ENCODE assay signal across 18 cellular contexts in the genomic region with DNA sequence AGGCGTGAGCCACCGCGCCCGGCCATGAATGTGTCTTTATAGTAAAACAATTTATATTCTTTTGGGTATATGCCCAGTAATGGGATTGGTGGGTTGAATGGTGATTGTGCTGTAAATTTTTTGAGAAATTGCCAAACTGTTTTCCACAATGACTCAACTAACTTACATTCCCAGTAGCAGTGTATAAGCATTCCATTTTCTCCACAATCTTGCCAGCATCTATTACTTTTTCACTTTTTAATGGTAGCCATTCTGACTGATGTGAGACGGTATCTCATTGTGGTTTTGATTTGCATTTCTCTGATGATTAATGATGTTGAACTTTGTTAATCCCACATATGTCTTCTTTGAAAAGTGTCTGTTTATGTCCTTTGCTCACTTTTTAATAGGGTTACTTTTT.
DNase-seq lines count a peak whose midpoint lies in the region.
"Had no signal": no experiment of that assay in that cellular context is flagged by ENCODE, and none has a peak within 500 bp of the region (broad histone marks: within the 10 kb centered on the region; RNA-seq: fewer than 3 reads in every experiment).

No MANE protein-coding gene starts in this region.

- H3K27ac ChIP-seq in epithelial cell of prostate, result no peak overlapping the region
- H3K27ac ChIP-seq: body of pancreas, neutrophil, SJCRH30, testis had no signal

- DNase-seq in GM04503 (ENCODE audit: low read depth) (peak; percentile 49), RPMI7951 (ENCODE audit: low read depth) (peak; percentile 86), epithelial cell of prostate (ENCODE audit: low read depth, low spot score) (peak; percentile 39), renal cortical epithelial cell (ENCODE audit: low read depth) (peak; percentile 51), GDM1 (lab: John Stamatoyannopoulos, UW) (no peak), NCI-H1092 treated with DMSO at 0.1 percent for 48 hours (lab: John Stamatoyannopoulos, UW) (no peak), hepatic stellate cell (ENCODE audit: low spot score) (no peak)
- DNase-seq: activated CD8-positive, alpha-beta T cell treated with anti-CD3 and anti-CD28 coated beads, Interleukin-2, amount 10 ng/mL, durations not matched to agents 7 days and 5 days; activated naive CD4-positive, alpha-beta T cell treated with Interleukin-2 at 50 U/mL for 16 hours; activated T-cell treated with anti-CD3 and anti-CD28 coated beads, Interleukin-2, amount 50 U/mL, for 24 hours; body of pancreas; glutamatergic neuron; NCI-H2171 treated with DMSO at 0.1 percent for 48 hours; NCI-H748 treated with DMSO at 0.1 percent for 48 hours; retina; SJCRH30; testis had no signal

Comparison
In these comparisons a context has a peak if more than half of its experiments do, and no peak if none do; other contexts are left out.
1. DNase-seq: peak in GM04503 (single experiment), RPMI7951 (single experiment), epithelial cell of prostate (single experiment) and renal cortical epithelial cell (single experiment); none in GDM1 (single experiment), NCI-H1092 treated with DMSO at 0.1 percent for 48 hours (single experiment) and hepatic stellate cell (single experiment).